Comparison of ENCODE assay signal across 13 cellular contexts in genomic region chr17:31425646-31426045, GRCh38. TPM values are rescaled to one million over a fixed set of nuclear protein-coding genes. Genes with fewer than 3 reads are reported as not detected.
DNase-seq lines count a peak whose midpoint lies in the region; ATAC-seq and TF ChIP-seq lines count a peak whose summit lies in the region.
"Had no signal": no experiment of that assay in that cellular context is flagged by ENCODE, and none has a peak within 500 bp of the region (broad histone marks: within the 10 kb centered on the region; RNA-seq: fewer than 3 reads in every experiment).

No MANE protein-coding gene starts in this region.

- H3K36me3 ChIP-seq in HEK293 (ENCODE audit: control insufficient read depth in 2 of 2, insufficient read depth in 1 of 2, low read length in 2 of 2) (no peaks in the 10 kb centered on the region), WERI-Rb-1 (no peaks in the 10 kb centered on the region; the same call in 1 of the 2 replicates)
- H3K36me3 ChIP-seq: ovary had no signal

- ATAC-seq in GM21447 (IDR thresholded peaks at IDR 0.05; ENCODE audit: unreplicated experiment), result no peak

- H3K36me3 Mint-ChIP-seq in activated T-helper 2 cell treated with anti-CD3 and anti-CD28 coated beads, Interferon-gamma antibody, Interleukin-2, Interleukin-4, amounts not matched to agents 10 μg/mL and 5 μg/mL and 100 μg/mL, durations not matched to agents 14 hours and 24 hours and 36 hours (ENCODE audit: low read depth), result no peaks in the 10 kb centered on the region

- H3K4me1 ChIP-seq in HEK293 (ENCODE audit: control insufficient read depth, insufficient read depth, low read length), result no peaks in the 10 kb centered on the region

- intact Hi-C loops in posterior vena cava (cut with DNase I), result no loop called here
- intact Hi-C loops in activated T-helper 2 cell treated with anti-CD3 and anti-CD28 coated beads, Interferon-gamma antibody, Interleukin-2, Interleukin-4, amounts not matched to agents 10 μg/mL and 5 μg/mL and 100 μg/mL, durations not matched to agents 14 hours and 24 hours and 36 hours (cut with micrococcal nuclease), result no loop called here

- no peak overlapping the region for H3K27ac ChIP-seq in HEK293 (ENCODE audit: extremely low read depth, low read depth, low read length)
- H3K27ac ChIP-seq in WERI-Rb-1, result peak overlapping the region; percentile 95
- H3K27ac ChIP-seq: ovary had no signal

- DNase-seq in WERI-Rb-1 (peak; percentile 62), hippocampal formation (lab: John Stamatoyannopoulos, UW) (peak; percentile 40), posterior vena cava (ENCODE audit: low spot score) (peak; percentile 61), NCI-H2029 treated with DMSO at 0.1 percent for 48 hours (lab: John Stamatoyannopoulos, UW) (no peak)
- no peak for DNase-seq in activated T-helper 2 cell treated with anti-CD3 and anti-CD28 coated beads, Interferon-gamma antibody, Interleukin-2, Interleukin-4, amounts not matched to agents 10 μg/mL and 5 μg/mL and 100 μg/mL, durations not matched to agents 14 hours and 24 hours and 36 hours (ENCODE audit: low spot score)
- no peak for DNase-seq in stimulated activated CD8-positive, alpha-beta memory T cell treated with anti-CD3 and anti-CD28 coated beads, Interleukin-4, amount 100 ng/mL, for 48 hours
- DNase-seq: activated naive CD4-positive, alpha-beta T cell treated with Interleukin-2 at 50 U/mL for 16 hours; NCI-H187 treated with DMSO at 0.1 percent for 48 hours; stimulated activated CD4-positive, alpha-beta T cell treated with anti-CD3 and anti-CD28 coated beads, Interleukin-4, amount 100 ng/mL, for 4 hours had no signal

- TF ChIP-seq CTCF in HEK293 (tag by site-specific recombination; IDR thresholded peaks at IDR 0.05), result no peak
- no peak for TF ChIP-seq CTCF in WERI-Rb-1 (IDR thresholded peaks at IDR 0.05; ENCODE audit: low read depth, low read length)

- H3K27me3 ChIP-seq in WERI-Rb-1 (ENCODE audit: insufficient read depth, low read depth, severe bottlenecking), result no peaks in the 10 kb centered on the region
- H3K27me3 ChIP-seq: ovary had no signal

- CTCF ChIA-PET in HEK293 (lab: Yijun Ruan, JAX), result interaction anchor here (0.7 to 2.8 kb wide), 3 partner anchors 12 to 108 kb away, joined by 3 to 18 read pairs (median 5); no protein-coding TSS in a partner anchor

- H3K4me1 Mint-ChIP-seq in activated T-helper 2 cell treated with anti-CD3 and anti-CD28 coated beads, Interferon-gamma antibody, Interleukin-2, Interleukin-4, amounts not matched to agents 10 μg/mL and 5 μg/mL and 100 μg/mL, durations not matched to agents 14 hours and 24 hours and 36 hours (ENCODE audit: low read depth), result no peaks in the 10 kb centered on the region

- no peak overlapping the region for H3K4me3 Mint-ChIP-seq in activated T-helper 2 cell treated with anti-CD3 and anti-CD28 coated beads, Interferon-gamma antibody, Interleukin-2, Interleukin-4, amounts not matched to agents 10 μg/mL and 5 μg/mL and 100 μg/mL, durations not matched to agents 14 hours and 24 hours and 36 hours (ENCODE audit: low read depth)
- H3K4me3 Mint-ChIP-seq: T-helper 1 cell treated with Interleukin-12 subunit alpha and Interleukin-12 subunit beta and Interleukin-4 antibody, amounts not matched to agents 30 μg/mL and 1 μg/mL, for 36 hours had no signal

- POLR2A ChIA-PET in HEK293 (lab: Yijun Ruan, JAX), result no interaction called here

- H3K27me3 Mint-ChIP-seq in activated T-helper 2 cell treated with anti-CD3 and anti-CD28 coated beads, Interferon-gamma antibody, Interleukin-2, Interleukin-4, amounts not matched to agents 10 μg/mL and 5 μg/mL and 100 μg/mL, durations not matched to agents 14 hours and 24 hours and 36 hours (ENCODE audit: low read depth), result peaks cover 19% of the 10 kb centered on the region

- peaks cover 3% of the 10 kb centered on the region for H3K9me3 Mint-ChIP-seq in activated T-helper 2 cell treated with anti-CD3 and anti-CD28 coated beads, Interferon-gamma antibody, Interleukin-2, Interleukin-4, amounts not matched to agents 10 μg/mL and 5 μg/mL and 100 μg/mL, durations not matched to agents 14 hours and 24 hours and 36 hours

- H3K4me3 ChIP-seq in HEK293 (ENCODE audit: low read depth, low read length), result no peak overlapping the region
- peak overlapping the region; percentile 19 for H3K4me3 ChIP-seq in WERI-Rb-1 (ENCODE audit: low read depth, low read length)
- H3K4me3 ChIP-seq: ovary had no signal

- H3K27ac Mint-ChIP-seq in activated T-helper 2 cell treated with anti-CD3 and anti-CD28 coated beads, Interferon-gamma antibody, Interleukin-2, Interleukin-4, amounts not matched to agents 10 μg/mL and 5 μg/mL and 100 μg/mL, durations not matched to agents 14 hours and 24 hours and 36 hours, result no peak overlapping the region
- H3K27ac Mint-ChIP-seq: T-helper 1 cell treated with Interleukin-12 subunit alpha and Interleukin-12 subunit beta and Interleukin-4 antibody, amounts not matched to agents 30 μg/mL and 1 μg/mL, for 36 hours had no signal

- H3K9me3 ChIP-seq in HEK293 (ENCODE audit: control insufficient read depth, insufficient read depth, low read depth, low read length) (no peaks in the 10 kb centered on the region), WERI-Rb-1 (ENCODE audit: severe bottlenecking) (peaks cover 8% of the 10 kb centered on the region)

TF ChIP-seq in HEK293, 187 proteins besides CTCF, POLR2A, EP300 and RAD21:
- TF ChIP-seq GLIS1 (tag by site-specific recombination; IDR thresholded peaks at IDR 0.05) (peak; percentile 40; the same call in 1 of the 2 replicates), ZIC2 (tag by site-specific recombination; IDR thresholded peaks at IDR 0.05) (peak; percentile 95), GLIS2 (tag by site-specific recombination; IDR thresholded peaks at IDR 0.05) (peak; percentile 53; the same call in 1 of the 2 replicates), ZNF548 (tag by site-specific recombination; IDR thresholded peaks at IDR 0.05) (no peak)

RNA-seq across cellular contexts. Expression of gene RAB11FIP4, which starts 34.2 kb away (rescaled TPM):
- 1 to 10 TPM in 1 of 2 donors, under 1 TPM in 1; 0.83 to 1.0 TPM for total RNA-seq in posterior vena cava
- 20.8 and 26.2 TPM in 2 replicates for total RNA-seq in activated T-helper 2 cell treated with anti-CD3 and anti-CD28 coated beads, Interferon-gamma antibody, Interleukin-2, Interleukin-4, amounts not matched to agents 10 μg/mL and 5 μg/mL and 100 μg/mL, durations not matched to agents 14 hours and 24 hours and 36 hours

Comparison
In these comparisons a context has a peak if more than half of its experiments do, and no peak if none do; other contexts are left out.
1. DNase-seq: peak in WERI-Rb-1 (single experiment), hippocampal formation (2 of 2) and posterior vena cava (single experiment); none in NCI-H2029 treated with DMSO at 0.1 percent for 48 hours (single experiment), activated T-helper 2 cell treated with anti-CD3 and anti-CD28 coated beads, Interferon-gamma antibody, Interleukin-2, Interleukin-4, amounts not matched to agents 10 μg/mL and 5 μg/mL and 100 μg/mL, durations not matched to agents 14 hours and 24 hours and 36 hours (single experiment) and stimulated activated CD8-positive, alpha-beta memory T cell treated with anti-CD3 and anti-CD28 coated beads, Interleukin-4, amount 100 ng/mL, for 48 hours (single experiment).
2. RNA of gene RAB11FIP4, which starts 34.2 kb away (total RNA-seq): 20.8 to 26.2 TPM in activated T-helper 2 cell treated with anti-CD3 and anti-CD28 coated beads, Interferon-gamma antibody, Interleukin-2, Interleukin-4, amounts not matched to agents 10 μg/mL and 5 μg/mL and 100 μg/mL, durations not matched to agents 14 hours and 24 hours and 36 hours; 0.83 to 1.0 TPM in posterior vena cava; every median in the first group is over 10 times any median in the second.